ENCODE assay signal across 34 cellular contexts in genomic region chr1:233610628-233611027, GRCh38. TPM values are rescaled to one million over a fixed set of nuclear protein-coding genes. Genes with fewer than 3 reads are reported as not detected.
"Had no signal": no experiment of that assay in that cellular context is flagged by ENCODE, and none has a peak within 500 bp of the region (broad histone marks: within the 10 kb centered on the region; RNA-seq: fewer than 3 reads in every experiment).

No MANE protein-coding gene starts in this region.

- H3K27ac ChIP-seq: adrenal gland, ascending aorta, body of pancreas, brain microvascular endothelial cell, breast epithelium, cardiac muscle cell had no signal

- FAIRE-seq: astrocyte, bronchial epithelial cell had no signal

- H3K36me3 ChIP-seq: adrenal gland, ascending aorta, brain microvascular endothelial cell, breast epithelium, cardiac muscle cell had no signal

- H3K4me3 ChIP-seq: adrenal gland, ascending aorta, body of pancreas, breast epithelium, cardiac muscle cell had no signal

- H3K27me3 ChIP-seq: adrenal gland, ascending aorta, body of pancreas, breast epithelium had no signal

- DNase-seq: activated effector memory CD4-positive, alpha-beta T cell treated with anti-CD3 and anti-CD28 coated beads, Interleukin-2, amount 50 U/mL, for 16 hours; activated effector memory CD4-positive, alpha-beta T cell treated with Interleukin-2 at 50 U/mL for 16 hours; activated gamma-delta T cell; activated gamma-delta T cell treated with Interleukin-2 at 50 U/mL for 16 hours; activated naive CD4-positive, alpha-beta T cell; activated naive CD4-positive, alpha-beta T cell treated with anti-CD3 and anti-CD28 coated beads for 36 hours; activated naive CD4-positive, alpha-beta T cell treated with anti-CD3 and anti-CD28 coated beads, Interleukin-2, amount 10 ng/mL, durations not matched to agents 7 days and 5 days; activated naive CD4-positive, alpha-beta T cell treated with anti-CD3 and anti-CD28 coated beads, Interleukin-2, amount 50 U/mL, for 16 hours; activated naive CD4-positive, alpha-beta T cell treated with Interleukin-2 at 50 U/mL for 16 hours; activated naive CD8-positive, alpha-beta T cell treated with anti-CD3 and anti-CD28 coated beads for 36 hours; activated naive CD8-positive, alpha-beta T cell treated with anti-CD3 and anti-CD28 coated beads, Interleukin-2, amount 10 ng/mL, durations not matched to agents 7 days and 5 days; activated naive CD8-positive, alpha-beta T cell treated with anti-CD3 and anti-CD28 coated beads, Interleukin-2, amount 50 U/mL, for 24 hours; activated T-cell treated with anti-CD3 and anti-CD28 coated beads, Interleukin-2, amount 50 U/mL, for 1 hour; activated T-cell treated with anti-CD3 and anti-CD28 coated beads, Interleukin-2, amount 50 U/mL, for 24 hours; activated T-cell treated with anti-CD3 and anti-CD28 coated beads, Interleukin-2, amount 50 U/mL, for 4 hours; activated T-cell treated with anti-CD3 and anti-CD28 coated beads, Interleukin-2, amount 50 U/mL, for 48 hours; activated T-cell treated with anti-CD3 and anti-CD28 coated beads, Interleukin-2, amount 50 U/mL, for 72 hours; adrenal gland; amniotic stem cell; amygdala; anterior cingulate cortex; aorta; body of pancreas; brain microvascular endothelial cell; caudate nucleus; central memory CD4-positive, alpha-beta T cell; cerebellar nuclear complex had no signal

- ATAC-seq: activated naive CD4-positive, alpha-beta T cell treated with anti-CD3 and anti-CD28 coated beads, Interleukin-2, amount 50 U/mL, for 72 hours; activated naive CD8-positive, alpha-beta T cell treated with anti-CD3 and anti-CD28 coated beads, Interleukin-2, amount 50 U/mL, for 24 hours; activated T-cell treated with anti-CD3 and anti-CD28 coated beads, Interleukin-2, amount 50 U/mL, for 4 hours; activated T-cell treated with anti-CD3 and anti-CD28 coated beads, Interleukin-2, amount 50 U/mL, for 72 hours; activated T-helper 17 cell treated with anti-CD3 and anti-CD28 coated beads, Interleukin-2, amount 50 U/mL, for 72 hours; body of pancreas had no signal

- H3K4me1 ChIP-seq: ascending aorta, breast epithelium had no signal

- H3K9me3 ChIP-seq: adrenal gland, ascending aorta, body of pancreas, breast epithelium had no signal

RNA-seq across cellular contexts. Expression of gene KCNK1, which starts 3.3 kb away (rescaled TPM):
- total RNA-seq: activated naive CD8-positive, alpha-beta T cell treated with anti-CD3 and anti-CD28 coated beads for 36 hours; activated naive CD8-positive, alpha-beta T cell treated with anti-CD3 and anti-CD28 coated beads, Interleukin-2, amount 10 ng/mL, durations not matched to agents 7 days and 5 days had no signal
